10 cellular contexts compared by ENCODE assay signal in genomic region chr21:31397515-31397926, GRCh38. TPM values are rescaled to one million over a fixed set of nuclear protein-coding genes. Genes with fewer than 3 reads are reported as not detected.
DNase-seq lines count a peak whose midpoint lies in the region; ATAC-seq lines count a peak whose summit lies in the region.
"Had no signal": no experiment of that assay in that cellular context is flagged by ENCODE, and none has a peak within 500 bp of the region (broad histone marks: within the 10 kb centered on the region; RNA-seq: fewer than 3 reads in every experiment).

No MANE protein-coding gene starts in this region.

- H3K36me3 Mint-ChIP-seq in stimulated activated naive B cell treated with anti-CD40 and anti-IgM and Interleukin-4, amounts not matched to agents 10 μg/mL and 1 μg/mL and 100 μg/mL, for 72 hours = no peaks in the 10 kb centered on the region
- H3K36me3 Mint-ChIP-seq: IgD-negative memory B cell had no signal

- H3K27ac Mint-ChIP-seq in stimulated activated naive B cell treated with anti-CD40 and anti-IgM and Interleukin-4, amounts not matched to agents 10 μg/mL and 1 μg/mL and 100 μg/mL, for 72 hours = no peak overlapping the region
- H3K27ac Mint-ChIP-seq: IgD-negative memory B cell had no signal

- no peak for ATAC-seq in stimulated activated naive B cell treated with anti-CD40 and anti-IgM and Interleukin-4, amounts not matched to agents 10 μg/mL and 1 μg/mL and 100 μg/mL, for 72 hours (replicated peaks)
- no peak for ATAC-seq in HG03025 (IDR thresholded peaks at IDR 0.05; ENCODE audit: low FRiP score, unreplicated experiment)

- H3K4me1 Mint-ChIP-seq in stimulated activated naive B cell treated with anti-CD40 and anti-IgM and Interleukin-4, amounts not matched to agents 10 μg/mL and 1 μg/mL and 100 μg/mL, for 72 hours = peaks cover 4 to 14% of the 10 kb centered on the region in 2 donors
- H3K4me1 Mint-ChIP-seq: IgD-negative memory B cell had no signal

- in situ Hi-C loops in G401 (cut with HindIII; ENCODE audit: low sequenced_read_pairs) = no loop called here

- H3K9me3 Mint-ChIP-seq in stimulated activated naive B cell treated with anti-CD40 and anti-IgM and Interleukin-4, amounts not matched to agents 10 μg/mL and 1 μg/mL and 100 μg/mL, for 72 hours = peaks cover 0 to 1% of the 10 kb centered on the region in 2 donors

- DNase-seq in Ammon's horn (ENCODE audit: low spot score) (peak; percentile 77), G401 (ENCODE audit: low spot score) (peak; percentile 76), RPMI7951 (ENCODE audit: low read depth) (peak; percentile 33), inferior parietal cortex (ENCODE audit: extremely low spot score) (peak; percentile 67), NCI-H1436 treated with DMSO at 0.1 percent for 48 hours (lab: John Stamatoyannopoulos, UW) (no peak)
- no peak for DNase-seq in stimulated activated naive B cell treated with anti-CD40 and anti-IgM and Interleukin-4, amounts not matched to agents 10 μg/mL and 1 μg/mL and 100 μg/mL, for 72 hours
- DNase-seq in stimulated activated CD4-positive, alpha-beta T cell treated with anti-CD3 and anti-CD28 coated beads, Interleukin-4, amount 100 ng/mL, for 24 hours = no peak
- DNase-seq: activated CD4-positive, alpha-beta T cell treated with anti-CD3 and anti-CD28 coated beads for 4 hours had no signal

- no peak overlapping the region for H3K4me3 Mint-ChIP-seq in stimulated activated naive B cell treated with anti-CD40 and anti-IgM and Interleukin-4, amounts not matched to agents 10 μg/mL and 1 μg/mL and 100 μg/mL, for 72 hours
- H3K4me3 Mint-ChIP-seq: IgD-negative memory B cell had no signal

- H3K27me3 Mint-ChIP-seq in stimulated activated naive B cell treated with anti-CD40 and anti-IgM and Interleukin-4, amounts not matched to agents 10 μg/mL and 1 μg/mL and 100 μg/mL, for 72 hours = peaks cover 0 to 4% of the 10 kb centered on the region in 2 donors

RNA-seq across cellular contexts. Expression of gene TIAM1, which starts 53.5 kb away (rescaled TPM):
- total RNA-seq in G401 (2014; rRNA removed; shearing (Covaris generic)) = 0.03 and 0.49 TPM in 2 replicates
- total RNA-seq in RPMI7951 (2014; rRNA removed; shearing (Covaris generic)) = 3.5 and 3.6 TPM in 2 replicates

Comparison
In these comparisons a context has a peak if more than half of its experiments do, and no peak if none do; other contexts are left out.
1. DNase-seq: peak in Ammon's horn (single experiment), G401 (single experiment), RPMI7951 (single experiment) and inferior parietal cortex (single experiment); none in stimulated activated naive B cell treated with anti-CD40 and anti-IgM and Interleukin-4, amounts not matched to agents 10 μg/mL and 1 μg/mL and 100 μg/mL, for 72 hours (single experiment), NCI-H1436 treated with DMSO at 0.1 percent for 48 hours (single experiment) and stimulated activated CD4-positive, alpha-beta T cell treated with anti-CD3 and anti-CD28 coated beads, Interleukin-4, amount 100 ng/mL, for 24 hours (single experiment).